In the genomic region with DNA sequence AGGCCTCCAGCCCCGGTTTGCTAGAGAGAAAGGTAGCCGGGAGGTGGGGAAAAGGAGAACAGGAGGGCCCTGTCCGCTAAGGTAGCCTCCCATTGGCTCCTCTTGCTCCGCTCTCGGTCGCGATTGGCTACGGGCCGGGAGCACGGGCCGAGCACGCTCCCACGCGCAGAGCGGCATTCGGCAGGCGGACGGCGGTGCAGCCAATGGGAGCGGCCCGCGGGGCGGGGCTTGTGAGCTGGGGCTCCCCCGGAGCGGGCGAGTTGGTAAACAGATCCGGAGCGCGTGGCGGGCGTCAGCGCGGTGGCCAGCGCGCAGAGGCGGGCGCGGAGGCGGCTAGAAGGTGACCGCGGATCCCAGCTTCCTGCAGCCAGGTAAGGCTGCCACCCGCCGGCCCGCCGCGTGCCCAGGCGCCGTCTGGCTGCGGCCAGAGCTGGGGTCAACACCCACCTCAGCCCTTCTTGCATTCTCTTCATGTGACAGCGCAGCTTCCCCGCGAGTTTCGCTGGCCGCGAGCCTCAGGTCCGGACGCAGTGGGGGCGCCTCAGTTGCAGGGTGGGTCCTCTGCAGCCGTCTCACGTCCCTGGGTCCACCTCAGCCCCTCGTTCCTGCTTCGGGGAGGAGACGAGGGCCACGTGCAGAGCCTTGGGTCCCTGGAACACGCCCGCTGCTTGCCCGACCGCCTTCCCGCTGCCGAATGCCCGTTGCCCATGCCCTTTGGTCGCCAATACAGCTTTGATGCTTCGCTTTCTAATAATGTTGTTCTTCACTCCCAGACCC, we compare ENCODE assay signal across 1 cellular context.
TF ChIP-seq lines count a peak whose summit lies in the region.

Gene COQ8A, plus strand, starts transcription at position 266 of the 777 bp plus-strand sequence. CDS start 21,092 bp downstream, outside the sequence.

TF ChIP-seq in HepG2, 621 proteins besides CTCF, POLR2A, EP300 and RAD21 (continued from another document and continues in another):
- TF ChIP-seq ZFP37 (CRISPR knock-in tag; IDR thresholded peaks at IDR 0.05; ENCODE audit: borderline replicate concordance) (no peak), MYNN (CRISPR knock-in tag; IDR thresholded peaks at IDR 0.05; ENCODE audit: low read depth) (no peak), ZNF878 (CRISPR knock-in tag; IDR thresholded peaks at IDR 0.05) (no peak; the same call in 1 of the 2 replicates), CENPX (CRISPR knock-in tag; IDR thresholded peaks at IDR 0.05) (no peak), ZNF670 (CRISPR knock-in tag; IDR thresholded peaks at IDR 0.05; ENCODE audit: borderline replicate concordance) (peak; percentile 92; the same call in 1 of the 2 replicates), SNAPC5 (CRISPR knock-in tag; IDR thresholded peaks at IDR 0.05; ENCODE audit: borderline replicate concordance) (no peak), HNRNPL (IDR thresholded peaks at IDR 0.05; ENCODE audit: low read depth, low read length) (peak; percentile 63; the same call in 1 of the 2 replicates), E2F5 (CRISPR knock-in tag; conservative IDR thresholded peaks at IDR 0.05) (no peak), RFXAP (CRISPR knock-in tag; IDR thresholded peaks at IDR 0.05; ENCODE audit: borderline replicate concordance) (peak; percentile 93), WIZ (CRISPR knock-in tag; IDR thresholded peaks at IDR 0.05) (no peak; the same call in 1 of the 2 replicates), PITX1 (CRISPR knock-in tag; IDR thresholded peaks at IDR 0.05) (no peak), SIX1 (CRISPR knock-in tag; IDR thresholded peaks at IDR 0.05; ENCODE audit: borderline replicate concordance) (no peak), AGO2 (optimal IDR thresholded peaks at IDR 0.05; ENCODE audit: low read depth, low read length) (no peak), SETDB1 (CRISPR knock-in tag; IDR thresholded peaks at IDR 0.05; ENCODE audit: borderline replicate concordance) (no peak), MBNL3 (CRISPR knock-in tag; conservative IDR thresholded peaks at IDR 0.05) (no peak), ZNF644 (CRISPR knock-in tag; IDR thresholded peaks at IDR 0.05; ENCODE audit: low read depth) (no peak), ZNF468 (CRISPR knock-in tag; IDR thresholded peaks at IDR 0.05) (0 out of 2 replicates have a peak, but pooled peaks have one; percentile 52), NAIF1 (CRISPR knock-in tag; IDR thresholded peaks at IDR 0.05; ENCODE audit: borderline replicate concordance) (peak; percentile 10; the same call in 1 of the 2 replicates), MEIS2 (CRISPR knock-in tag; IDR thresholded peaks at IDR 0.05) (no peak; the same call in 1 of the 2 replicates), ELF3 (CRISPR knock-in tag; IDR thresholded peaks at IDR 0.05) (no peak; the same call in 1 of the 2 replicates), THAP11 (CRISPR knock-in tag; IDR thresholded peaks at IDR 0.05) (peak; percentile 72), ZNF891 (CRISPR knock-in tag; IDR thresholded peaks at IDR 0.05) (no peak), FOXM1 (CRISPR knock-in tag; IDR thresholded peaks at IDR 0.05) (no peak), ZNF234 (CRISPR knock-in tag; conservative IDR thresholded peaks at IDR 0.05) (no peak), MATR3 (CRISPR knock-in tag; IDR thresholded peaks at IDR 0.05) (no peak), ZNF549 (CRISPR knock-in tag; IDR thresholded peaks at IDR 0.05) (no peak), THYN1 (CRISPR knock-in tag; IDR thresholded peaks at IDR 0.05; ENCODE audit: borderline replicate concordance, low read depth) (no peak), KLF11 (CRISPR knock-in tag; IDR thresholded peaks at IDR 0.05) (no peak), FOXK1 (CRISPR knock-in tag; IDR thresholded peaks at IDR 0.05; ENCODE audit: borderline replicate concordance, low read depth) (peak; percentile 92), EHMT2 (IDR thresholded peaks at IDR 0.05; ENCODE audit: borderline replicate concordance, low read depth, low read length) (no peak), ZNF446 (CRISPR knock-in tag; IDR thresholded peaks at IDR 0.05) (no peak), POLR2AphosphoS5 (IDR thresholded peaks at IDR 0.05; ENCODE audit: low read depth, low read length) (peak; percentile 57), HES4 (CRISPR knock-in tag; IDR thresholded peaks at IDR 0.05; ENCODE audit: borderline replicate concordance) (peak; percentile 9; the same call in 1 of the 2 replicates), CEBPB (IDR thresholded peaks at IDR 0.05; ENCODE audit: borderline replicate concordance, low read depth, low read length) (no peak), ZNF788 (CRISPR knock-in tag; IDR thresholded peaks at IDR 0.05; ENCODE audit: borderline replicate concordance) (peak; percentile 12; the same call in 1 of the 2 replicates), GABPA (IDR thresholded peaks at IDR 0.05; ENCODE audit: low read depth, low read length) (no peak), GABPA (CRISPR knock-in tag; IDR thresholded peaks at IDR 0.05; ENCODE audit: low read depth) (no peak), MEIS1 (CRISPR knock-in tag; IDR thresholded peaks at IDR 0.05; ENCODE audit: borderline replicate concordance) (peak; percentile 13; the same call in 1 of the 2 replicates), TBX2 (CRISPR knock-in tag; IDR thresholded peaks at IDR 0.05; ENCODE audit: borderline replicate concordance) (peak; percentile 77; the same call in 1 of the 2 replicates), ZNF343 (CRISPR knock-in tag; IDR thresholded peaks at IDR 0.05) (0 out of 2 replicates have a peak, but pooled peaks have one; percentile 15), NRL (CRISPR knock-in tag; IDR thresholded peaks at IDR 0.05; ENCODE audit: borderline replicate concordance) (0 out of 2 replicates have a peak, but pooled peaks have one; percentile 69), ELF1 (CRISPR knock-in tag; IDR thresholded peaks at IDR 0.05) (no peak), ZBTB42 (CRISPR knock-in tag; IDR thresholded peaks at IDR 0.05) (peak; percentile 57), DR1 (CRISPR knock-in tag; IDR thresholded peaks at IDR 0.05) (no peak; the same call in 1 of the 2 replicates), MED8 (CRISPR knock-in tag; IDR thresholded peaks at IDR 0.05; ENCODE audit: insufficient replicate concordance) (no peak), ZNF143 (CRISPR knock-in tag; IDR thresholded peaks at IDR 0.05) (no peak)
- TF ChIP-seq, protein P1, sequence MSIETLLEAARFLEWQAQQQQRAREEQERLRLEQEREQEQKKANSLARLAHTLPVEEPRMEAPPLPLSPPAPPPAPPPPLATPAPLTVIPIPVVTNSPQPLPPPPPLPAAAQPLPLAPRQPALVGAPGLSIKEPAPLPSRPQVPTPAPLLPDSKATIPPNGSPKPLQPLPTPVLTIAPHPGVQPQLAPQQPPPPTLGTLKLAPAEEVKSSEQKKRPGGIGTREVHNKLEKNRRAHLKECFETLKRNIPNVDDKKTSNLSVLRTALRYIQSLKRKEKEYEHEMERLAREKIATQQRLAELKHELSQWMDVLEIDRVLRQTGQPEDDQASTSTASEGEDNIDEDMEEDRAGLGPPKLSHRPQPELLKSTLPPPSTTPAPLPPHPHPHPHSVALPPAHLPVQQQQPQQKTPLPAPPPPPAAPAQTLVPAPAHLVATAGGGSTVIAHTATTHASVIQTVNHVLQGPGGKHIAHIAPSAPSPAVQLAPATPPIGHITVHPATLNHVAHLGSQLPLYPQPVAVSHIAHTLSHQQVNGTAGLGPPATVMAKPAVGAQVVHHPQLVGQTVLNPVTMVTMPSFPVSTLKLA (IDR thresholded peaks at IDR 0.05) = peak; percentile 92
- TF ChIP-seq, protein P2, sequence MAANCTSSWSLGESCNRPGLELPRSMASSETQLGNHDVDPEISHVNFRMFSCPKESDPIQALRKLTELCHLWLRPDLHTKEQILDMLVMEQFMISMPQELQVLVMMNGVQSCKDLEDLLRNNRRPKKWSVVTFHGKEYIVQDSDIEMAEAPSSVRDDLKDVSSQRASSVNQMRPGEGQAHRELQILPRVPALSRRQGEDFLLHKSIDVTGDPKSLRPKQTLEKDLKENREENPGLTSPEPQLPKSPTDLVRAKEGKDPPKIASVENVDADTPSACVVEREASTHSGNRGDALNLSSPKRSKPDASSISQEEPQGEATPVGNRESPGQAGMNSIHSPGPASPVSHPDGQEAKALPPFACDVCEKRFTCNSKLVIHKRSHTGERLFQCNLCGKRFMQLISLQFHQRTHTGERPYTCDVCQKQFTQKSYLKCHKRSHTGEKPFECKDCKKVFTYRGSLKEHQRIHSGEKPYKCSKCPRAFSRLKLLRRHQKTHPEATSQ (CRISPR knock-in tag; IDR thresholded peaks at IDR 0.05; ENCODE audit: borderline replicate concordance) = no peak
- TF ChIP-seq, protein P3, sequence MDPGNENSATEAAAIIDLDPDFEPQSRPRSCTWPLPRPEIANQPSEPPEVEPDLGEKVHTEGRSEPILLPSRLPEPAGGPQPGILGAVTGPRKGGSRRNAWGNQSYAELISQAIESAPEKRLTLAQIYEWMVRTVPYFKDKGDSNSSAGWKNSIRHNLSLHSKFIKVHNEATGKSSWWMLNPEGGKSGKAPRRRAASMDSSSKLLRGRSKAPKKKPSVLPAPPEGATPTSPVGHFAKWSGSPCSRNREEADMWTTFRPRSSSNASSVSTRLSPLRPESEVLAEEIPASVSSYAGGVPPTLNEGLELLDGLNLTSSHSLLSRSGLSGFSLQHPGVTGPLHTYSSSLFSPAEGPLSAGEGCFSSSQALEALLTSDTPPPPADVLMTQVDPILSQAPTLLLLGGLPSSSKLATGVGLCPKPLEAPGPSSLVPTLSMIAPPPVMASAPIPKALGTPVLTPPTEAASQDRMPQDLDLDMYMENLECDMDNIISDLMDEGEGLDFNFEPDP (CRISPR knock-in tag; conservative IDR thresholded peaks at IDR 0.05) = 0 out of 2 replicates have a peak, but pooled peaks have one; percentile 73
- TF ChIP-seq, protein P4, sequence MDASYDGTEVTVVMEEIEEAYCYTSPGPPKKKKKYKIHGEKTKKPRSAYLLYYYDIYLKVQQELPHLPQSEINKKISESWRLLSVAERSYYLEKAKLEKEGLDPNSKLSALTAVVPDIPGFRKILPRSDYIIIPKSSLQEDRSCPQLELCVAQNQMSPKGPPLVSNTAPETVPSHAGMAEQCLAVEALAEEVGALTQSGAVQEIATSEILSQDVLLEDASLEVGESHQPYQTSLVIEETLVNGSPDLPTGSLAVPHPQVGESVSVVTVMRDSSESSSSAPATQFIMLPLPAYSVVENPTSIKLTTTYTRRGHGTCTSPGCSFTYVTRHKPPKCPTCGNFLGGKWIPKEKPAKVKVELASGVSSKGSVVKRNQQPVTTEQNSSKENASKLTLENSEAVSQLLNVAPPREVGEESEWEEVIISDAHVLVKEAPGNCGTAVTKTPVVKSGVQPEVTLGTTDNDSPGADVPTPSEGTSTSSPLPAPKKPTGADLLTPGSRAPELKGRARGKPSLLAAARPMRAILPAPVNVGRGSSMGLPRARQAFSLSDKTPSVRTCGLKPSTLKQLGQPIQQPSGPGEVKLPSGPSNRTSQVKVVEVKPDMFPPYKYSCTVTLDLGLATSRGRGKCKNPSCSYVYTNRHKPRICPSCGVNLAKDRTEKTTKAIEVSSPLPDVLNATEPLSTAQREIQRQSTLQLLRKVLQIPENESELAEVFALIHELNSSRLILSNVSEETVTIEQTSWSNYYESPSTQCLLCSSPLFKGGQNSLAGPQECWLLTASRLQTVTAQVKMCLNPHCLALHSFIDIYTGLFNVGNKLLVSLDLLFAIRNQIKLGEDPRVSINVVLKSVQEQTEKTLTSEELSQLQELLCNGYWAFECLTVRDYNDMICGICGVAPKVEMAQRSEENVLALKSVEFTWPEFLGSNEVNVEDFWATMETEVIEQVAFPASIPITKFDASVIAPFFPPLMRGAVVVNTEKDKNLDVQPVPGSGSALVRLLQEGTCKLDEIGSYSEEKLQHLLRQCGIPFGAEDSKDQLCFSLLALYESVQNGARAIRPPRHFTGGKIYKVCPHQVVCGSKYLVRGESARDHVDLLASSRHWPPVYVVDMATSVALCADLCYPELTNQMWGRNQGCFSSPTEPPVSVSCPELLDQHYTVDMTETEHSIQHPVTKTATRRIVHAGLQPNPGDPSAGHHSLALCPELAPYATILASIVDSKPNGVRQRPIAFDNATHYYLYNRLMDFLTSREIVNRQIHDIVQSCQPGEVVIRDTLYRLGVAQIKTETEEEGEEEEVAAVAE (CRISPR knock-in tag; IDR thresholded peaks at IDR 0.05; ENCODE audit: borderline replicate concordance) = no peak
- TF ChIP-seq, protein P5, sequence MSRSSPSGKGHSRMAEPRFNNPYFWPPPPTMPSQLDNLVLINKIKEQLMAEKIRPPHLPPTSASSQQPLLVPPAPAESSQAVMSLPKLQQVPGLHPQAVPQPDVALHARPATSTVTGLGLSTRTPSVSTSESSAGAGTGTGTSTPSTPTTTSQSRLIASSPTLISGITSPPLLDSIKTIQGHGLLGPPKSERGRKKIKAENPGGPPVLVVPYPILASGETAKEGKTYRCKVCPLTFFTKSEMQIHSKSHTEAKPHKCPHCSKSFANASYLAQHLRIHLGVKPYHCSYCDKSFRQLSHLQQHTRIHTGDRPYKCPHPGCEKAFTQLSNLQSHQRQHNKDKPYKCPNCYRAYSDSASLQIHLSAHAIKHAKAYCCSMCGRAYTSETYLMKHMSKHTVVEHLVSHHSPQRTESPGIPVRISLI (CRISPR knock-in tag; IDR thresholded peaks at IDR 0.05; ENCODE audit: borderline replicate concordance) = no peak; the same call in 1 of the 2 replicates
- TF ChIP-seq, protein P6, sequence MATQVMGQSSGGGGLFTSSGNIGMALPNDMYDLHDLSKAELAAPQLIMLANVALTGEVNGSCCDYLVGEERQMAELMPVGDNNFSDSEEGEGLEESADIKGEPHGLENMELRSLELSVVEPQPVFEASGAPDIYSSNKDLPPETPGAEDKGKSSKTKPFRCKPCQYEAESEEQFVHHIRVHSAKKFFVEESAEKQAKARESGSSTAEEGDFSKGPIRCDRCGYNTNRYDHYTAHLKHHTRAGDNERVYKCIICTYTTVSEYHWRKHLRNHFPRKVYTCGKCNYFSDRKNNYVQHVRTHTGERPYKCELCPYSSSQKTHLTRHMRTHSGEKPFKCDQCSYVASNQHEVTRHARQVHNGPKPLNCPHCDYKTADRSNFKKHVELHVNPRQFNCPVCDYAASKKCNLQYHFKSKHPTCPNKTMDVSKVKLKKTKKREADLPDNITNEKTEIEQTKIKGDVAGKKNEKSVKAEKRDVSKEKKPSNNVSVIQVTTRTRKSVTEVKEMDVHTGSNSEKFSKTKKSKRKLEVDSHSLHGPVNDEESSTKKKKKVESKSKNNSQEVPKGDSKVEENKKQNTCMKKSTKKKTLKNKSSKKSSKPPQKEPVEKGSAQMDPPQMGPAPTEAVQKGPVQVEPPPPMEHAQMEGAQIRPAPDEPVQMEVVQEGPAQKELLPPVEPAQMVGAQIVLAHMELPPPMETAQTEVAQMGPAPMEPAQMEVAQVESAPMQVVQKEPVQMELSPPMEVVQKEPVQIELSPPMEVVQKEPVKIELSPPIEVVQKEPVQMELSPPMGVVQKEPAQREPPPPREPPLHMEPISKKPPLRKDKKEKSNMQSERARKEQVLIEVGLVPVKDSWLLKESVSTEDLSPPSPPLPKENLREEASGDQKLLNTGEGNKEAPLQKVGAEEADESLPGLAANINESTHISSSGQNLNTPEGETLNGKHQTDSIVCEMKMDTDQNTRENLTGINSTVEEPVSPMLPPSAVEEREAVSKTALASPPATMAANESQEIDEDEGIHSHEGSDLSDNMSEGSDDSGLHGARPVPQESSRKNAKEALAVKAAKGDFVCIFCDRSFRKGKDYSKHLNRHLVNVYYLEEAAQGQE (IDR thresholded peaks at IDR 0.05; ENCODE audit: borderline replicate concordance in 1 of 2, low read depth in 1 of 2, low read length in 2 of 2) = peak in 1 of 2 experiments; percentile 32; a peak in 1 of 4 replicates
